ENCODE assay signal across 21 cellular contexts in the genomic region with DNA sequence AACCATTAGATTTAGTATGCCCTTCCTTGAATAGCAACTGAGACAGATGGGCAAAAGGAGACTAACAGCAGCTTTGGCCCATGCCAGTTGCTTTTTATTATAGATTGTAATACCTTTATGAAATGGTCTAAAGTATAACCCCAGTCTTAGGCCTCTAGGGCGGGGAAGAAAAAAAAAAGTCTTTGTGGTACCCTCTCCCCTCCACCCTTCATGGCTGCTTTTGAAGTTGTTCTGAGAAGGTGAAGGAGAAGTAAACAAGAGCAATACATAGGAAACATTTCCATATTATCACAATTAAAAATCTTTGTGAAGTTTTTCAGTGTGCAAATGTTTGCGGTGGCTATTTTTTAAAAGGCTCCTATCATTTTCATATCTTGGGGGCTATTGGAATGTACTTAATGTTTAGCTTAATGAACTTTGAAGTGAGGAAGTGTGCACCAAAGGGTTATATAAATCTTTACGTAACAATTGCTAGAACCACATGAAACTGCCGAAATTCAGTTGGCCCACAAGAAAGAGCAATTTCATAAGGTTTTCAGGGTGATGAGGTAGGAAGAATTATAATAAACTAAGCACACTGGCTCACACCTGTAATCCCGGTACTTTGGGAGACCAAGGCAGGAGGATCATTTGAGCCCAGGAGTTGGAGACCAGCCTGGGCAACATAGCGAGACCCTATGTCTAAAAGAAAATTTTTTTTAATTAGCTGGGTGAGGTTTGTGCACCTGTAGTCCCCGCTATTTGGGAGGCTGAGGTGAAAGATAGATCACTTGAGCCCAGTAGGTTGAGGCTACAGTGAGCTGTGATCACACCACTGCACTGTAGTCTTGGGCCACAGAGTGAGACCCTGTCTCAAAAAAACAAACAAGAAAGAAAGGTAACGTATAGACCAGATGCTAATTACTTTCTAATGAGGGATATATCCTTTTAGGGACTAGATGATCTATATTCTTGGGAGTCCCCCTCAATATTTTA. TPM values are rescaled to one million over a fixed set of nuclear protein-coding genes. Genes with fewer than 3 reads are reported as not detected.
DNase-seq lines count a peak whose midpoint lies in the region; ATAC-seq and TF ChIP-seq lines count a peak whose summit lies in the region.
"Had no signal": no experiment of that assay in that cellular context is flagged by ENCODE, and none has a peak within 500 bp of the region (broad histone marks: within the 10 kb centered on the region; RNA-seq: fewer than 3 reads in every experiment).

No MANE protein-coding gene starts in this region.

- peaks cover 69% of the 10 kb centered on the region for H3K36me3 Mint-ChIP-seq in activated CD4-positive, alpha-beta T cell treated with anti-CD3 and anti-CD28 coated beads for 36 hours (ENCODE audit: low read depth)
- peaks cover 86% of the 10 kb centered on the region for H3K36me3 Mint-ChIP-seq in CD4-positive, alpha-beta T cell (ENCODE audit: low read depth)
- H3K36me3 Mint-ChIP-seq in activated CD4-positive, alpha-beta memory T cell treated with anti-CD3 and anti-CD28 coated beads for 36 hours = peaks cover 59% of the 10 kb centered on the region

- no peaks in the 10 kb centered on the region for H3K9me3 Mint-ChIP-seq in activated CD4-positive, alpha-beta T cell treated with anti-CD3 and anti-CD28 coated beads for 36 hours (ENCODE audit: low read depth)
- no peaks in the 10 kb centered on the region for H3K9me3 Mint-ChIP-seq in CD4-positive, alpha-beta T cell
- H3K9me3 Mint-ChIP-seq in activated CD4-positive, alpha-beta memory T cell treated with anti-CD3 and anti-CD28 coated beads for 36 hours = no peaks in the 10 kb centered on the region
- H3K9me3 Mint-ChIP-seq: dendritic cell treated with granulocyte-macrophage colony-stimulating factor and Interleukin-4, amounts not matched to agents 40 ng/mL and 50 ng/mL, for 4 days; stimulated activated effector memory CD8-positive, alpha-beta T cell treated with anti-CD3 and anti-CD28 coated beads, Interleukin-12 subunit alpha, Interleukin-12 subunit beta, amount 100 ng/mL, for 72 hours had no signal

- no peaks in the 10 kb centered on the region for H3K27me3 ChIP-seq in CD4-positive, alpha-beta T cell (ENCODE audit: control insufficient read depth, insufficient read depth, low read length)
- H3K27me3 ChIP-seq in effector memory CD4-positive, alpha-beta T cell (replicated peaks; ENCODE audit: control insufficient read depth, insufficient read depth, low read length, poor library complexity, severe bottlenecking) = no peaks in the 10 kb centered on the region
- H3K27me3 ChIP-seq: cardiac muscle cell, heart left ventricle, tibial nerve had no signal

- no peak for DNase-seq in activated CD4-positive, alpha-beta T cell treated with anti-CD3 and anti-CD28 coated beads for 36 hours
- DNase-seq in activated CD4-positive, alpha-beta T cell treated with anti-CD3 and anti-CD28 coated beads for 4 hours = no peak
- peak in 1 of 10 experiments; percentile 6 for DNase-seq in CD4-positive, alpha-beta T cell
- no peak for DNase-seq in activated CD4-positive, alpha-beta memory T cell treated with anti-CD3 and anti-CD28 coated beads for 36 hours
- DNase-seq in effector memory CD4-positive, alpha-beta T cell = no peak
- no peak for DNase-seq in NCI-H1092 treated with DMSO at 0.1 percent for 48 hours (lab: John Stamatoyannopoulos, UW)
- DNase-seq in stimulated activated CD4-positive, alpha-beta T cell treated with anti-CD3 and anti-CD28 coated beads, Interleukin-15, amount 100 ng/mL, for 24 hours = no peak
- DNase-seq: anterior cingulate cortex; heart left ventricle; NCI-H1105 treated with DMSO at 0.1 percent for 48 hours; PC-9; SHP77; stimulated activated CD4-positive, alpha-beta T cell treated with anti-CD3 and anti-CD28 coated beads, Interleukin-2, amount 100 ng/mL, for 24 hours; SW 1271 had no signal

- no peak overlapping the region for H3K4me3 Mint-ChIP-seq in activated CD4-positive, alpha-beta T cell treated with anti-CD3 and anti-CD28 coated beads for 36 hours
- peak overlapping the region; percentile 46 for H3K4me3 Mint-ChIP-seq in CD4-positive, alpha-beta T cell
- no peak overlapping the region for H3K4me3 Mint-ChIP-seq in activated CD4-positive, alpha-beta memory T cell treated with anti-CD3 and anti-CD28 coated beads for 36 hours
- H3K4me3 Mint-ChIP-seq: B cell; dendritic cell treated with granulocyte-macrophage colony-stimulating factor and Interleukin-4, amounts not matched to agents 40 ng/mL and 50 ng/mL, for 4 days; stimulated activated effector memory CD8-positive, alpha-beta T cell treated with anti-CD3 and anti-CD28 coated beads, Interleukin-12 subunit alpha, Interleukin-12 subunit beta, amount 100 ng/mL, for 72 hours had no signal

- peak overlapping the region; percentile 51 for H3K27ac ChIP-seq in CD4-positive, alpha-beta T cell (ENCODE audit: low read depth, low read length)
- peak overlapping the region; percentile 41 for H3K27ac ChIP-seq in effector memory CD4-positive, alpha-beta T cell (ENCODE audit: insufficient read depth, low read length, poor library complexity, severe bottlenecking)
- H3K27ac ChIP-seq: cardiac muscle cell, heart left ventricle, PC-9, skin epidermis, tibial nerve had no signal

- peaks cover 16% of the 10 kb centered on the region for H3K4me1 Mint-ChIP-seq in activated CD4-positive, alpha-beta T cell treated with anti-CD3 and anti-CD28 coated beads for 36 hours
- H3K4me1 Mint-ChIP-seq in CD4-positive, alpha-beta T cell (ENCODE audit: low read depth) = peaks cover 36% of the 10 kb centered on the region
- H3K4me1 Mint-ChIP-seq in activated CD4-positive, alpha-beta memory T cell treated with anti-CD3 and anti-CD28 coated beads for 36 hours (ENCODE audit: low read depth) = peaks cover 22% of the 10 kb centered on the region
- H3K4me1 Mint-ChIP-seq: B cell had no signal

- intact Hi-C loops in activated CD4-positive, alpha-beta T cell treated with anti-CD3 and anti-CD28 coated beads for 36 hours (cut with DNase I, micrococcal nuclease) = no loop called here
- intact Hi-C loops in CD4-positive, alpha-beta T cell (cut with DNase I, micrococcal nuclease) = no loop called here
- intact Hi-C loops in activated CD4-positive, alpha-beta memory T cell treated with anti-CD3 and anti-CD28 coated beads for 36 hours (cut with micrococcal nuclease) = no loop called here

- CTCF ChIA-PET in activated CD4-positive, alpha-beta T cell treated with anti-CD3 and anti-CD28 coated beads for 36 hours (lab: Charles Lee) = no interaction called here
- CTCF ChIA-PET in CD4-positive, alpha-beta T cell (lab: Charles Lee) = no interaction called here
- CTCF ChIA-PET in activated CD4-positive, alpha-beta memory T cell treated with anti-CD3 and anti-CD28 coated beads for 36 hours (lab: Charles Lee) = interaction anchor here (1.2 kb wide), 1 partner anchor 11 kb away, joined by 3 read pairs; no protein-coding TSS in a partner anchor

- POLR2A ChIA-PET in activated CD4-positive, alpha-beta T cell treated with anti-CD3 and anti-CD28 coated beads for 36 hours (lab: Charles Lee) = no interaction called here
- POLR2A ChIA-PET in CD4-positive, alpha-beta T cell (lab: Charles Lee) = interaction anchor here (0.9 to 1.3 kb wide), 3 partner anchors 7 to 11 kb away, joined by 3 to 5 read pairs (median 3); no protein-coding TSS in a partner anchor
- POLR2A ChIA-PET in activated CD4-positive, alpha-beta memory T cell treated with anti-CD3 and anti-CD28 coated beads for 36 hours (lab: Charles Lee) = interaction anchor here (1.0 kb wide), 1 partner anchor 14 kb away, joined by 3 read pairs; no protein-coding TSS in a partner anchor

- H3K27ac Mint-ChIP-seq in activated CD4-positive, alpha-beta T cell treated with anti-CD3 and anti-CD28 coated beads for 36 hours = peak overlapping the region; percentile 76
- H3K27ac Mint-ChIP-seq in CD4-positive, alpha-beta T cell = peak overlapping the region; percentile 80
- H3K27ac Mint-ChIP-seq in activated CD4-positive, alpha-beta memory T cell treated with anti-CD3 and anti-CD28 coated beads for 36 hours = peak overlapping the region; percentile 81
- H3K27ac Mint-ChIP-seq: B cell; dendritic cell treated with granulocyte-macrophage colony-stimulating factor and Interleukin-4, amounts not matched to agents 40 ng/mL and 50 ng/mL, for 4 days; stimulated activated effector memory CD8-positive, alpha-beta T cell treated with anti-CD3 and anti-CD28 coated beads, Interleukin-12 subunit alpha, Interleukin-12 subunit beta, amount 100 ng/mL, for 72 hours had no signal

- no peak overlapping the region for H3K4me3 ChIP-seq in effector memory CD4-positive, alpha-beta T cell (ENCODE audit: insufficient read depth, low read depth, low read length, poor library complexity, severe bottlenecking)
- H3K4me3 ChIP-seq: cardiac muscle cell, heart left ventricle, PC-9, skin epidermis, tibial nerve had no signal

- H3K36me3 ChIP-seq in effector memory CD4-positive, alpha-beta T cell (ENCODE audit: control insufficient read depth, insufficient read depth, low read length) = peaks cover 65% of the 10 kb centered on the region

- no peak for TF ChIP-seq CTCF in CD4-positive, alpha-beta T cell (IDR thresholded peaks at IDR 0.05)

- no peaks in the 10 kb centered on the region for H3K9me3 ChIP-seq in CD4-positive, alpha-beta T cell (ENCODE audit: control insufficient read depth, low read length)
- H3K9me3 ChIP-seq in effector memory CD4-positive, alpha-beta T cell (ENCODE audit: control insufficient read depth, low read length) = no peaks in the 10 kb centered on the region
- H3K9me3 ChIP-seq: heart left ventricle, tibial nerve had no signal

- no peaks in the 10 kb centered on the region for H3K27me3 Mint-ChIP-seq in activated CD4-positive, alpha-beta T cell treated with anti-CD3 and anti-CD28 coated beads for 36 hours
- H3K27me3 Mint-ChIP-seq in CD4-positive, alpha-beta T cell = no peaks in the 10 kb centered on the region
- H3K27me3 Mint-ChIP-seq in activated CD4-positive, alpha-beta memory T cell treated with anti-CD3 and anti-CD28 coated beads for 36 hours = no peaks in the 10 kb centered on the region
- H3K27me3 Mint-ChIP-seq: B cell; dendritic cell treated with granulocyte-macrophage colony-stimulating factor and Interleukin-4, amounts not matched to agents 40 ng/mL and 50 ng/mL, for 4 days had no signal

- no peaks in the 10 kb centered on the region for H3K4me1 ChIP-seq in effector memory CD4-positive, alpha-beta T cell (ENCODE audit: control insufficient read depth, insufficient read depth, low read length, poor library complexity, severe bottlenecking)
- H3K4me1 ChIP-seq: heart left ventricle, tibial nerve had no signal

- no peak for ATAC-seq in activated CD4-positive, alpha-beta T cell treated with anti-CD3 and anti-CD28 coated beads for 36 hours
- ATAC-seq in CD4-positive, alpha-beta T cell (ENCODE audit: poor library complexity) = peak; percentile 79
- ATAC-seq in HG02981 (IDR thresholded peaks at IDR 0.05; ENCODE audit: unreplicated experiment) = no peak
- ATAC-seq: heart left ventricle; stimulated activated effector memory CD8-positive, alpha-beta T cell treated with anti-CD3 and anti-CD28 coated beads, Interleukin-12 subunit alpha, Interleukin-12 subunit beta, amount 100 ng/mL, for 72 hours had no signal

RNA-seq across cellular contexts. Expression of gene NOL11, which starts 7.8 kb away (rescaled TPM):
- 10 to 100 TPM; 79.3 to 79.7 TPM for total RNA-seq in activated CD4-positive, alpha-beta T cell treated with anti-CD3 and anti-CD28 coated beads for 36 hours
- 10 to 100 TPM; 89.1 to 91.2 TPM for total RNA-seq in CD4-positive, alpha-beta T cell
- total RNA-seq in activated CD4-positive, alpha-beta memory T cell treated with anti-CD3 and anti-CD28 coated beads for 36 hours = 10 to 100 TPM; 59.5 to 62.0 TPM
